In genomic region chr1:33118274-33118673, GRCh38 we compare ENCODE assay signal across 1 cellular context.
TF ChIP-seq lines count a peak whose summit lies in the region.

No MANE protein-coding gene starts in this region.

TF ChIP-seq in K562, 482 proteins besides CTCF, POLR2A, EP300 and RAD21 (continued from another document):
- no peak for TF ChIP-seq MTF1 (CRISPR knock-in tag; IDR thresholded peaks at IDR 0.05; ENCODE audit: borderline replicate concordance)
- TF ChIP-seq RREB1 (CRISPR knock-in tag; IDR thresholded peaks at IDR 0.05), result no peak
- TF ChIP-seq ZBTB17 (CRISPR knock-in tag; IDR thresholded peaks at IDR 0.05), result no peak
- no peak for TF ChIP-seq SMAD2 (IDR thresholded peaks at IDR 0.05; ENCODE audit: low read depth, low read length)
- TF ChIP-seq ZNF639 (CRISPR knock-in tag; conservative IDR thresholded peaks at IDR 0.05 in 1 of 2, IDR thresholded peaks at IDR 0.05 in 1 of 2), result no peak
- TF ChIP-seq, protein P1, sequence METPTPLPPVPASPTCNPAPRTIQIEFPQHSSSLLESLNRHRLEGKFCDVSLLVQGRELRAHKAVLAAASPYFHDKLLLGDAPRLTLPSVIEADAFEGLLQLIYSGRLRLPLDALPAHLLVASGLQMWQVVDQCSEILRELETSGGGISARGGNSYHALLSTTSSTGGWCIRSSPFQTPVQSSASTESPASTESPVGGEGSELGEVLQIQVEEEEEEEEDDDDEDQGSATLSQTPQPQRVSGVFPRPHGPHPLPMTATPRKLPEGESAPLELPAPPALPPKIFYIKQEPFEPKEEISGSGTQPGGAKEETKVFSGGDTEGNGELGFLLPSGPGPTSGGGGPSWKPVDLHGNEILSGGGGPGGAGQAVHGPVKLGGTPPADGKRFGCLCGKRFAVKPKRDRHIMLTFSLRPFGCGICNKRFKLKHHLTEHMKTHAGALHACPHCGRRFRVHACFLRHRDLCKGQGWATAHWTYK (CRISPR knock-in tag; IDR thresholded peaks at IDR 0.05), result no peak
- TF ChIP-seq ZNF589 (CRISPR knock-in tag; IDR thresholded peaks at IDR 0.05; ENCODE audit: low read depth), result no peak
- TF ChIP-seq ZNF184 (CRISPR knock-in tag; IDR thresholded peaks at IDR 0.05), result no peak
- TF ChIP-seq FOXJ3 (CRISPR knock-in tag; IDR thresholded peaks at IDR 0.05), result no peak
